Comparison of ENCODE assay signal across 9 cellular contexts in genomic region chr11:72333657-72334056, GRCh38.
DNase-seq lines count a peak whose midpoint lies in the region; ATAC-seq and TF ChIP-seq lines count a peak whose summit lies in the region.
"Had no signal": no experiment of that assay in that cellular context is flagged by ENCODE, and none has a peak within 500 bp of the region (broad histone marks: within the 10 kb centered on the region; RNA-seq: fewer than 3 reads in every experiment).

No MANE protein-coding gene starts in this region.

- H3K4me3 Mint-ChIP-seq in CD14-positive monocyte, result no peak overlapping the region
- no peak overlapping the region for H3K4me3 Mint-ChIP-seq in activated T-cell treated with anti-CD3 and anti-CD28 coated beads, Interleukin-2, amount 50 U/mL, for 72 hours

- no peak overlapping the region for H3K4me3 ChIP-seq in colonic mucosa

- intact Hi-C loops in CD14-positive monocyte (cut with micrococcal nuclease) (no loop called here), colonic mucosa (cut with DNase I) (no loop called here)

- no peak overlapping the region for H3K9ac ChIP-seq in colonic mucosa (ENCODE audit: low read depth in 2 of 2, low read length in 2 of 2)

- H3K9me3 ChIP-seq in colonic mucosa, result no peaks in the 10 kb centered on the region

- H3K4me1 Mint-ChIP-seq in CD14-positive monocyte, result peaks cover 11% of the 10 kb centered on the region
- H3K4me1 Mint-ChIP-seq in activated T-cell treated with anti-CD3 and anti-CD28 coated beads, Interleukin-2, amount 50 U/mL, for 72 hours (ENCODE audit: low read depth), result peaks cover 13% of the 10 kb centered on the region

- peaks cover 0 to 2% (median 0%) of the 10 kb centered on the region in 7 donors for H3K9me3 Mint-ChIP-seq in CD14-positive monocyte
- no peaks in the 10 kb centered on the region for H3K9me3 Mint-ChIP-seq in activated T-cell treated with anti-CD3 and anti-CD28 coated beads, Interleukin-2, amount 50 U/mL, for 72 hours

- H3K36me3 ChIP-seq in colonic mucosa, result no peaks in the 10 kb centered on the region

- TF ChIP-seq CTCF in CD14-positive monocyte (IDR thresholded peaks at IDR 0.05), result no peak
- no peak for TF ChIP-seq CTCF in colonic mucosa (IDR thresholded peaks at IDR 0.05)

- no peak overlapping the region for H3K27ac ChIP-seq in colonic mucosa

- H3K36me3 Mint-ChIP-seq in CD14-positive monocyte, result peaks cover 41 to 48% of the 10 kb centered on the region in 2 donors
- H3K36me3 Mint-ChIP-seq in activated T-cell treated with anti-CD3 and anti-CD28 coated beads, Interleukin-2, amount 50 U/mL, for 72 hours (ENCODE audit: insufficient read depth in 2 of 2), result no peaks in the 10 kb centered on the region

- no peaks in the 10 kb centered on the region for H3K4me1 ChIP-seq in colonic mucosa

- ATAC-seq in activated T-cell treated with anti-CD3 and anti-CD28 coated beads, Interleukin-2, amount 50 U/mL, for 72 hours (replicated peaks in 1 of 2), result peak; percentile 51 to 64

- H3K27me3 Mint-ChIP-seq in CD14-positive monocyte (ENCODE audit: low read depth in 3 of 3), result peaks cover 0 to 2% (median 0%) of the 10 kb centered on the region in 3 donors
- H3K27me3 Mint-ChIP-seq in activated T-cell treated with anti-CD3 and anti-CD28 coated beads, Interleukin-2, amount 50 U/mL, for 72 hours (ENCODE audit: low read depth), result no peaks in the 10 kb centered on the region

- no peaks in the 10 kb centered on the region for H3K27me3 ChIP-seq in colonic mucosa

- DNase-seq in CD14-positive monocyte (ENCODE audit: low spot score) (no peak), NAMALWA (ENCODE audit: low spot score) (peak; percentile 15), iris pigment epithelial cell (ENCODE audit: low read depth) (peak; percentile 38), AML-193 (lab: John Stamatoyannopoulos, UW) (no peak), NCI-H1048 (lab: John Stamatoyannopoulos, UW) (no peak), NCI-H1694 (lab: John Stamatoyannopoulos, UW) (no peak), colonic mucosa (no peak)
- peak; percentile 21 to 34 for DNase-seq in activated T-cell treated with anti-CD3 and anti-CD28 coated beads, Interleukin-2, amount 50 U/mL, for 72 hours
- DNase-seq: NCI-H226 had no signal

- peak overlapping the region in 5 of 7 donors; percentile 12 to 79 (median 28) for H3K27ac Mint-ChIP-seq in CD14-positive monocyte
- H3K27ac Mint-ChIP-seq in activated T-cell treated with anti-CD3 and anti-CD28 coated beads, Interleukin-2, amount 50 U/mL, for 72 hours, result peak overlapping the region; percentile 2

Comparison
In these comparisons a context has a peak if more than half of its experiments do, and no peak if none do; other contexts are left out.
1. DNase-seq: peak in NAMALWA (single experiment), activated T-cell treated with anti-CD3 and anti-CD28 coated beads, Interleukin-2, amount 50 U/mL, for 72 hours (2 of 2) and iris pigment epithelial cell (single experiment); none in CD14-positive monocyte (single experiment), AML-193 (0 of 2), NCI-H1048 (single experiment), NCI-H1694 (single experiment) and colonic mucosa (single experiment).